In the genomic region with DNA sequence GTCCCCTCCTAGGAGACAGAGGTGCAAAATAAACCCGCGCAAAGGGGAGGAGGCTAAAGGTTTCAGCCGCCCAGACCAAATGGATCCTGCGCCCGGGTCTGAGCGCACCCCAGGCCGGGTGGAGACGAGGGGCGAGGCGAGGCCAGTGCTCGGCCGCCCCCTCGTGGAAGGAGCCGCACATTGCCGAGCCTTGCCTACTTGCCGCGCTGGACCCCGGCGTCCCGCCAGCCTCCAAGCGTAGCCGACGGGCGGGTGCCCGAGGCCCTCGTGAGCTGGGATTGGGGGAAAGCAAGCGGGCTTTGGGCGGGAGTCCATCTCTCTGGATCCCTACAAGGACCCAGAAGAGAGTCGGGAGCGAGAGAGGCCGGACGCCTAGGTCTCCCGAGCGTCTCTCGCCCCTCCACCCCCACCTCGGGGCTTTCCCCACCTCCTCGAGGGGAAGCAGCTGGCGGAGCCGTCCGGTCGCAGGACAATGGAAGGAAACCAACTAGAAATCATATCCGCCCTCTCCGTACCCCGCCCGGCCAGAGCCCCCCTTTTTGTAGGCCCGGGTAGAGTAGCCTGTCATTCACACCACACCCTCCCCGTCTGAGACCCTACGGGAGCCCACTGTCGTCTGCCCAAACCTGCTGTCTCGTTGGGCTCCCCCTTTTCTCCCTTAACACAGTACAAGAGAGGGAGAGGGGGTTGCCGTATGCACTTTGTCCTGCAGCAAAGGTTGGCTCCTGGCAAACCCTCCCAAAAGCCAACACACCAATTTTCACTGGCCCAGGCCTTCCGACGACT, we compare ENCODE assay signal across 8 cellular contexts. TPM values are rescaled to one million over a fixed set of nuclear protein-coding genes. Genes with fewer than 3 reads are reported as not detected.
DNase-seq lines count a peak whose midpoint lies in the region; TF ChIP-seq lines count a peak whose summit lies in the region.

No MANE protein-coding gene starts in this region.

- DNase-seq in CD8-positive, alpha-beta memory T cell, result peak; percentile 71 to 81 (median 74)
- DNase-seq in GM20000 (ENCODE audit: low spot score) (peak; percentile 87), SK-N-DZ (ENCODE audit: low spot score) (peak; percentile 68), cardiac septum (ENCODE audit: low spot score) (peak; percentile 89), posterior cingulate gyrus (peak in 9 of 10 donors; percentile 52 to 96 (median 69)), vagina (ENCODE audit: extremely low spot score in 2 of 2) (no peak)

- H3K27me3 Mint-ChIP-seq in CD8-positive, alpha-beta memory T cell, result peaks cover 0 to 5% of the 10 kb centered on the region in 2 donors
- H3K27me3 Mint-ChIP-seq in activated naive CD8-positive, alpha-beta T cell, result no peaks in the 10 kb centered on the region

- peak overlapping the region; percentile 42 for H3K4me3 ChIP-seq in CD8-positive, alpha-beta memory T cell (ENCODE audit: low read length)
- peak overlapping the region; percentile 19 to 35 for H3K4me3 ChIP-seq in vagina

- peak; percentile 84 for TF ChIP-seq RAD21 in Ishikawa (IDR thresholded peaks at IDR 0.05; ENCODE audit: low read depth)

- no peaks in the 10 kb centered on the region for H3K9me3 Mint-ChIP-seq in CD8-positive, alpha-beta memory T cell
- no peaks in the 10 kb centered on the region for H3K9me3 Mint-ChIP-seq in activated naive CD8-positive, alpha-beta T cell (ENCODE audit: low read depth)

- TF ChIP-seq CTCF in GM20000 (IDR thresholded peaks at IDR 0.05; ENCODE audit: extremely low read depth, missing control alignments) (peak; percentile 90), vagina (IDR thresholded peaks at IDR 0.05) (peak; percentile 76 to 96 (median 84))

- H3K4me1 ChIP-seq in CD8-positive, alpha-beta memory T cell (ENCODE audit: insufficient read depth, low read length), result peaks cover 33% of the 10 kb centered on the region
- peaks cover 43% of the 10 kb centered on the region for H3K4me1 ChIP-seq in vagina

- TF ChIP-seq POLR2A in vagina (IDR thresholded peaks at IDR 0.05), result peak in 1 of 2 donors; percentile 10

- POLR2A ChIA-PET in CD8-positive, alpha-beta memory T cell (lab: Charles Lee), result interaction anchor here (0.6 to 2.2 kb wide), 4 partner anchors 13 to 111 kb away, joined by 3 to 17 read pairs (median 6); a partner anchor contains a TSS

- H3K27me3 ChIP-seq in CD8-positive, alpha-beta memory T cell (ENCODE audit: insufficient read depth, low read length, poor library complexity, severe bottlenecking), result no peaks in the 10 kb centered on the region
- H3K27me3 ChIP-seq in vagina, result no peaks in the 10 kb centered on the region

- peaks cover 0 to 6% (median 0%) of the 10 kb centered on the region in 3 donors for H3K36me3 Mint-ChIP-seq in CD8-positive, alpha-beta memory T cell
- peaks cover 3% of the 10 kb centered on the region for H3K36me3 Mint-ChIP-seq in activated naive CD8-positive, alpha-beta T cell

- TF ChIP-seq EP300 in Ishikawa (IDR thresholded peaks at IDR 0.05; ENCODE audit: borderline replicate concordance), result no peak

- H3K36me3 ChIP-seq in CD8-positive, alpha-beta memory T cell (ENCODE audit: insufficient read depth, low read length), result no peaks in the 10 kb centered on the region
- H3K36me3 ChIP-seq in vagina, result no peaks in the 10 kb centered on the region

- H3K4me1 Mint-ChIP-seq in CD8-positive, alpha-beta memory T cell, result peaks cover 45 to 53% (median 47%) of the 10 kb centered on the region in 3 donors
- peaks cover 34% of the 10 kb centered on the region for H3K4me1 Mint-ChIP-seq in activated naive CD8-positive, alpha-beta T cell (ENCODE audit: low read depth)

- peak overlapping the region; percentile 37 to 75 (median 57) for H3K4me3 Mint-ChIP-seq in CD8-positive, alpha-beta memory T cell
- H3K4me3 Mint-ChIP-seq in activated naive CD8-positive, alpha-beta T cell, result peak overlapping the region; percentile 69

- intact Hi-C loops in cardiac septum (cut with DNase I) (loop anchor here (5.0 kb wide), 1 partner anchor 270 kb away; no protein-coding TSS in a partner anchor), posterior cingulate gyrus (cut with DNase I) (loop anchor here (5.0 kb wide), 2 partner anchors 110 to 180 kb away; no protein-coding TSS in a partner anchor), vagina (cut with DNase I) (no loop called here)

- peak overlapping the region; percentile 19 to 95 (median 88) for H3K27ac Mint-ChIP-seq in CD8-positive, alpha-beta memory T cell
- no peak overlapping the region for H3K27ac Mint-ChIP-seq in activated naive CD8-positive, alpha-beta T cell

- CTCF ChIA-PET in CD8-positive, alpha-beta memory T cell (lab: Charles Lee), result interaction anchor here (0.8 to 4.3 kb wide), 20 partner anchors 9 to 179 kb away, joined by 3 to 51 read pairs (median 6); a partner anchor contains a TSS

- H3K9me3 ChIP-seq in CD8-positive, alpha-beta memory T cell (ENCODE audit: low read length), result no peaks in the 10 kb centered on the region
- no peaks in the 10 kb centered on the region for H3K9me3 ChIP-seq in vagina

- no peak overlapping the region for H3K27ac ChIP-seq in CD8-positive, alpha-beta memory T cell (ENCODE audit: low read depth, low read length)
- peak overlapping the region; percentile 77 for H3K27ac ChIP-seq in vagina

TF ChIP-seq in Ishikawa, 13 proteins besides CTCF, POLR2A, EP300 and RAD21:
- TF ChIP-seq TAF1 (IDR thresholded peaks at IDR 0.05; ENCODE audit: low read depth) (0 out of 2 replicates have a peak, but pooled peaks have one; percentile 21), TCF12 (IDR thresholded peaks at IDR 0.05; ENCODE audit: low read depth) (no peak), ZBTB7A (IDR thresholded peaks at IDR 0.05; ENCODE audit: low read depth) (peak; percentile 91), FOXM1 (IDR thresholded peaks at IDR 0.05; ENCODE audit: borderline replicate concordance, low read depth) (no peak), CREB1 (IDR thresholded peaks at IDR 0.05; ENCODE audit: low read depth) (no peak)
- TF ChIP-seq, protein P1, sequence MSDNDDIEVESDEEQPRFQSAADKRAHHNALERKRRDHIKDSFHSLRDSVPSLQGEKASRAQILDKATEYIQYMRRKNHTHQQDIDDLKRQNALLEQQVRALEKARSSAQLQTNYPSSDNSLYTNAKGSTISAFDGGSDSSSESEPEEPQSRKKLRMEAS (IDR thresholded peaks at IDR 0.05), result peak; percentile 75; the same call in 1 of the 2 replicates

RNA-seq across cellular contexts. Expression of a gene that starts 0.7 kb away (rescaled TPM):
- total RNA-seq in CD8-positive, alpha-beta memory T cell, result under 1 TPM; 0.24 to 0.59 TPM
- 0.09 TPM for polyA plus RNA-seq in CD8-positive, alpha-beta memory T cell
- polyA plus RNA-seq in SK-N-DZ (2014; cell fraction: cytosol; rRNA removed), result 0.26 and 0.74 TPM in 2 replicates
- polyA plus RNA-seq in SK-N-DZ (2014; cell fraction: nucleus; rRNA removed), result 0.17 and 0.20 TPM in 2 replicates
- total RNA-seq in cardiac septum (8.8 TPM), vagina (10.1 TPM)

RNA-seq across cellular contexts. Expression of a gene that starts 9.8 kb away (rescaled TPM):
- 100 to 1,000 TPM; 160 to 169 TPM for total RNA-seq in CD8-positive, alpha-beta memory T cell
- 795 TPM for polyA plus RNA-seq in CD8-positive, alpha-beta memory T cell
- polyA plus RNA-seq in SK-N-DZ (2014; cell fraction: cytosol; rRNA removed), result 268 and 362 TPM in 2 replicates
- polyA plus RNA-seq in SK-N-DZ (2014; cell fraction: nucleus; rRNA removed), result 116 and 159 TPM in 2 replicates
- total RNA-seq in cardiac septum (171 TPM), vagina (155 TPM)

RNA-seq across cellular contexts. Expression of a gene that starts 13.6 kb away (rescaled TPM):
- total RNA-seq in CD8-positive, alpha-beta memory T cell, result 1 to 10 TPM; 7.7 to 8.1 TPM
- polyA plus RNA-seq in CD8-positive, alpha-beta memory T cell, result 1.4 TPM
- polyA plus RNA-seq in SK-N-DZ (2014; cell fraction: cytosol; rRNA removed), result not detected in 2 replicates
- not detected in 2 replicates for polyA plus RNA-seq in SK-N-DZ (2014; cell fraction: nucleus; rRNA removed)
- total RNA-seq in cardiac septum, result 0.48 TPM
- total RNA-seq in vagina, result 2.0 TPM

RNA-seq across cellular contexts. Expression of a gene that starts 21.7 kb away (rescaled TPM):
- 1 to 10 TPM; 1.3 to 1.8 TPM for total RNA-seq in CD8-positive, alpha-beta memory T cell
- polyA plus RNA-seq in CD8-positive, alpha-beta memory T cell, result 1.6 TPM
- not detected in 2 replicates for polyA plus RNA-seq in SK-N-DZ (2014; cell fraction: cytosol; rRNA removed)
- polyA plus RNA-seq in SK-N-DZ (2014; cell fraction: nucleus; rRNA removed), result 1.3 and 1.6 TPM in 2 replicates
- total RNA-seq in cardiac septum (1.1 TPM), vagina (not detected)

RNA-seq across cellular contexts. Expression of a gene that starts 26.3 kb away (rescaled TPM):
- not detected for total RNA-seq in CD8-positive, alpha-beta memory T cell
- 0.47 TPM for polyA plus RNA-seq in CD8-positive, alpha-beta memory T cell
- not detected in 2 replicates for polyA plus RNA-seq in SK-N-DZ (2014; cell fraction: cytosol; rRNA removed)
- not detected in 2 replicates for polyA plus RNA-seq in SK-N-DZ (2014; cell fraction: nucleus; rRNA removed)
- total RNA-seq in cardiac septum, result not detected
- 16.0 TPM for total RNA-seq in vagina

Comparison
In these comparisons a context has a peak if more than half of its experiments do, and no peak if none do; other contexts are left out.
1. DNase-seq: peak in CD8-positive, alpha-beta memory T cell (5 of 5), GM20000 (single experiment), SK-N-DZ (single experiment), cardiac septum (single experiment) and posterior cingulate gyrus (9 of 10); none in vagina (0 of 2).